In the genomic region with DNA sequence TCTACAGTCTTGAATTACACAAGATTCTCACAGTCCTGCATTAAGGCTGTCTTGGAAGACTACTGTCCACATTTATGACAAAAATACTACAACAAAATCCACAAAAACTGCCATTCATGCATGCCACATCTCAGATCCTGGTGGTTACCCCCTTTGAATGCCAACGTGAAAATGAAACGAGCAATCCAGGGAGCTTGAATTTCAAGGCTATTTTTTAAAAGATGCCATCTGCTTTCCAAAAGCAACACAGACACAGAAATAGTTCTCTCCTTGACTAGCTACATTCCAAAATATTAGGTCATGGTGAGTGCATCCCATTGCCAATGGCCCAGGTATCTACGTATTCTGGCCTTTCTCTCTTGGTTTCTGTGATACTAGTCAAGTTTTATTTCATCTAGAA, we compare ENCODE assay signal across 15 cellular contexts. TPM values are rescaled to one million over a fixed set of nuclear protein-coding genes. Genes with fewer than 3 reads are reported as not detected.
A peak's percentile ranks its signal among the peaks of the same experiment; 100 is the strongest.
DNase-seq lines count a peak whose midpoint lies in the region; FAIRE-seq and TF ChIP-seq lines count a peak whose summit lies in the region.
"Had no signal": no experiment of that assay in that cellular context is flagged by ENCODE, and none has a peak within 500 bp of the region (broad histone marks: within the 10 kb centered on the region; RNA-seq: fewer than 3 reads in every experiment).

No MANE protein-coding gene starts in this region.

- H3K18ac ChIP-seq in mesendoderm (ENCODE audit: low read length): no peak overlapping the region

- no peak overlapping the region for H3K27ac ChIP-seq in mesendoderm (ENCODE audit: low read depth, low read length)
- no peak overlapping the region for H3K27ac ChIP-seq in substantia nigra (ENCODE audit: low read depth, low read length, poor library complexity, severe bottlenecking)
- H3K27ac ChIP-seq: 22Rv1, KMS-11, neutrophil, WERI-Rb-1 had no signal

- H2BK5ac ChIP-seq in mesendoderm (ENCODE audit: low read length): no peak overlapping the region

- no peak for TF ChIP-seq CTCF in GM10266 (IDR thresholded peaks at IDR 0.05; ENCODE audit: control insufficient read depth, insufficient read depth, low read depth, missing control alignments)

- FAIRE-seq in urothelium cell line (lab: Jason Lieb, UNC): no peak

- no peaks in the 10 kb centered on the region for H3K27me3 ChIP-seq in mesendoderm (ENCODE audit: insufficient read depth, low read length, poor library complexity)

- no peak overlapping the region for H3K56ac ChIP-seq in mesendoderm (ENCODE audit: low read length)

- H3K79me1 ChIP-seq in mesendoderm (ENCODE audit: low read length): peaks cover 4% of the 10 kb centered on the region

- no peak overlapping the region for H3K4ac ChIP-seq in mesendoderm (ENCODE audit: low read depth, low read length)

- no peak overlapping the region for H4K8ac ChIP-seq in mesendoderm (ENCODE audit: low read depth, low read length)

- no peak overlapping the region for H4K5ac ChIP-seq in mesendoderm (ENCODE audit: low read length)

- H2AK5ac ChIP-seq in mesendoderm (ENCODE audit: low read length): no peak overlapping the region

- no peaks in the 10 kb centered on the region for H3K36me3 ChIP-seq in mesendoderm (ENCODE audit: control insufficient read depth, insufficient read depth, low read length)
- H3K36me3 ChIP-seq: neutrophil, WERI-Rb-1 had no signal

- peaks cover 2% of the 10 kb centered on the region for H3K4me1 ChIP-seq in mesendoderm (ENCODE audit: control insufficient read depth, low read depth, low read length)

- no peak overlapping the region for H2BK15ac ChIP-seq in mesendoderm (replicated peaks; ENCODE audit: low read depth)

- DNase-seq in DMS 273 (lab: John Stamatoyannopoulos, UW; ENCODE audit: unreplicated experiment) (peak; percentile 36), DMS 273 treated with DMSO at 0.1 percent for 48 hours (lab: John Stamatoyannopoulos, UW) (no peak), cerebellar cortex (ENCODE audit: low spot score) (peak; percentile 72), mesendoderm (peak; percentile 56), urothelium cell line (ENCODE audit: low spot score) (peak; percentile 19), DMS53 treated with DMSO at 0.1 percent for 48 hours (lab: John Stamatoyannopoulos, UW; ENCODE audit: unreplicated experiment) (no peak), substantia nigra (lab: John Stamatoyannopoulos, UW) (no peak), GM10266 (ENCODE audit: extremely low spot score) (no peak)
- DNase-seq: DND-41, T-cell, WERI-Rb-1 had no signal

- no peak overlapping the region for H3K23ac ChIP-seq in mesendoderm (ENCODE audit: low read length)

- H3K79me2 ChIP-seq in mesendoderm (ENCODE audit: control insufficient read depth, insufficient read depth, low read length): peaks cover 2% of the 10 kb centered on the region

- H3K4me2 ChIP-seq in mesendoderm (ENCODE audit: low read length): no peak overlapping the region
- H3K4me2 ChIP-seq: KMS-11 had no signal

- no peak overlapping the region for H3K4me3 ChIP-seq in mesendoderm (ENCODE audit: low read length)
- H3K4me3 ChIP-seq: skin epidermis had no signal

- WGBS in mesendoderm (ENCODE audit: extremely low coverage, insufficient coverage, low lambda C conversion rate): no CpG with 5 or more reads among the region's 3 CpGs

- no peak overlapping the region for H2BK120ac ChIP-seq in mesendoderm (ENCODE audit: low read depth, low read length)

- H3K9ac ChIP-seq in mesendoderm (ENCODE audit: low read length): no peak overlapping the region
- H3K9ac ChIP-seq: KMS-11 had no signal

RNA-seq across cellular contexts. Expression of a gene that starts 36.3 kb away (rescaled TPM):
- polyA plus RNA-seq in mesendoderm (2013, experiment 1 of 2): 11.7 TPM
- 11.3 TPM for polyA plus RNA-seq in mesendoderm (2013, experiment 2 of 2)

Comparison
In these comparisons a context has a peak if more than half of its experiments do, and no peak if none do; other contexts are left out.
1. DNase-seq: peak in DMS 273 (single experiment), cerebellar cortex (single experiment), mesendoderm (single experiment) and urothelium cell line (single experiment); none in DMS 273 treated with DMSO at 0.1 percent for 48 hours (single experiment), DMS53 treated with DMSO at 0.1 percent for 48 hours (single experiment), substantia nigra (0 of 49) and GM10266 (single experiment).